Comparison of ENCODE assay signal across 8 cellular contexts in genomic region chr1:44652445-44653106, GRCh38. TPM values are rescaled to one million over a fixed set of nuclear protein-coding genes. Genes with fewer than 3 reads are reported as not detected.
DNase-seq lines count a peak whose midpoint lies in the region; ATAC-seq, FAIRE-seq and TF ChIP-seq lines count a peak whose summit lies in the region.

No MANE protein-coding gene starts in this region.

- DNase-seq in 8988T (peak; percentile 76), GM12892 (ENCODE audit: insufficient read length) (peak; percentile 81), IMR-90 (peak; percentile 42), Panc1 (ENCODE audit: low read depth, low spot score) (peak; percentile 71), fibroblast of peridontal ligament (ENCODE audit: extremely low read depth) (peak; percentile 60), neuronal stem cell (ENCODE audit: low spot score) (peak; percentile 77)
- DNase-seq in activated T-helper 1 cell treated with anti-CD3 and anti-CD28 coated beads, Interleukin-12 subunit alpha, Interleukin-12 subunit beta, Interleukin-2, Interleukin-4 antibody, amounts not matched to agents 30 ng/mL and 10 ng/mL and 1 ng/mL, durations not matched to agents 14 hours and 24 hours and 36 hours (ENCODE audit: low spot score): peak; percentile 59

- H3K27ac Mint-ChIP-seq in activated T-helper 1 cell treated with anti-CD3 and anti-CD28 coated beads, Interleukin-12 subunit alpha, Interleukin-12 subunit beta, Interleukin-2, Interleukin-4 antibody, amounts not matched to agents 30 ng/mL and 10 ng/mL and 1 ng/mL, durations not matched to agents 14 hours and 24 hours and 36 hours: no peak overlapping the region

- H3K4me1 Mint-ChIP-seq in activated T-helper 1 cell treated with anti-CD3 and anti-CD28 coated beads, Interleukin-12 subunit alpha, Interleukin-12 subunit beta, Interleukin-2, Interleukin-4 antibody, amounts not matched to agents 30 ng/mL and 10 ng/mL and 1 ng/mL, durations not matched to agents 14 hours and 24 hours and 36 hours (ENCODE audit: low read depth): no peaks in the 10 kb centered on the region

- H3K23ac ChIP-seq in IMR-90 (ENCODE audit: low read depth, low read length) (no peak overlapping the region), neuronal stem cell (ENCODE audit: low read depth, low read length, poor library complexity) (no peak overlapping the region)

- no peaks in the 10 kb centered on the region; the same call in 1 of the 2 replicates for H3K9me1 ChIP-seq in IMR-90 (ENCODE audit: insufficient read depth, low read length)

- H4K20me1 ChIP-seq in IMR-90 (ENCODE audit: insufficient read depth, low read length): 0 out of 2 replicates have a peak, but pooled peaks cover 11% of the 10 kb centered on the region

- peak; percentile 95 for TF ChIP-seq CTCF in IMR-90 (conservative IDR thresholded peaks at IDR 0.05; ENCODE audit: low read depth, low read length)
- TF ChIP-seq CTCF in Panc1 (IDR thresholded peaks at IDR 0.05): peak; percentile 97

- 100% methylated on average over 1 of the region's 7 CpGs; no CpG with 5 or more reads in 1 of the 2 experiments for WGBS in IMR-90 (ENCODE audit: extremely low coverage in 2 of 2, insufficient read length in 1 of 2), 2 experiments
- WGBS in neuronal stem cell (ENCODE audit: extremely low coverage in 2 of 2, insufficient read length in 2 of 2, insufficient replicate concordance in 1 of 2), 2 donors: no CpG with 5 or more reads among the region's 7 CpGs

- H2AK9ac ChIP-seq in IMR-90 (replicated peaks; ENCODE audit: low read depth, low read length, poor library complexity): peak overlapping the region; percentile 3

- ATAC-seq in IMR-90 (ENCODE audit: low read depth): peak; percentile 98
- ATAC-seq in Panc1: peak; percentile 92

- H2AFZ ChIP-seq in IMR-90 (replicated peaks; ENCODE audit: low read length, poor library complexity) (no peak overlapping the region), neuronal stem cell (ENCODE audit: low read length) (no peak overlapping the region)

- H3K9me3 ChIP-seq in IMR-90 (ENCODE audit: control insufficient read depth, insufficient read depth, low read length) (no peaks in the 10 kb centered on the region), Panc1 (ENCODE audit: control insufficient read depth, insufficient read depth, low read depth, low read length) (no peaks in the 10 kb centered on the region), neuronal stem cell (replicated peaks in 1 of 2; ENCODE audit: control insufficient read depth in 2 of 2, insufficient read depth in 1 of 2, low read depth in 1 of 2, low read length in 2 of 2) (no peaks in the 10 kb centered on the region)

- H3K27me3 ChIP-seq in IMR-90 (ENCODE audit: control insufficient read depth, insufficient read depth, low read length) (no peaks in the 10 kb centered on the region), Panc1 (ENCODE audit: control insufficient read depth, insufficient read depth, low read length) (no peaks in the 10 kb centered on the region), neuronal stem cell (ENCODE audit: control insufficient read depth in 3 of 3, insufficient read depth in 3 of 3, low read depth in 1 of 3, low read length in 3 of 3) (no peaks in the 10 kb centered on the region)

- H4K5ac ChIP-seq in IMR-90 (ENCODE audit: low read depth, low read length): no peak overlapping the region

- H2BK120ac ChIP-seq in IMR-90 (ENCODE audit: low read depth, low read length): no peak overlapping the region
- H2BK120ac ChIP-seq in neuronal stem cell (ENCODE audit: low read depth, low read length): no peak overlapping the region

- no peak overlapping the region for H3K56ac ChIP-seq in IMR-90 (ENCODE audit: extremely low read depth, insufficient read depth, low read length)

- H3K4me3 Mint-ChIP-seq in activated T-helper 1 cell treated with anti-CD3 and anti-CD28 coated beads, Interleukin-12 subunit alpha, Interleukin-12 subunit beta, Interleukin-2, Interleukin-4 antibody, amounts not matched to agents 30 ng/mL and 10 ng/mL and 1 ng/mL, durations not matched to agents 14 hours and 24 hours and 36 hours: no peak overlapping the region

- H3K4me2 ChIP-seq in IMR-90 (ENCODE audit: low read depth, low read length): no peak overlapping the region
- no peak overlapping the region for H3K4me2 ChIP-seq in neuronal stem cell (ENCODE audit: insufficient read depth, low read length, poor library complexity, severe bottlenecking)

- H3K79me1 ChIP-seq in IMR-90 (ENCODE audit: low read depth in 1 of 2, low read length in 2 of 2) (no peaks in the 10 kb centered on the region), neuronal stem cell (ENCODE audit: low read depth, low read length) (no peaks in the 10 kb centered on the region)

- H3K18ac ChIP-seq in IMR-90 (ENCODE audit: low read depth, low read length) (no peak overlapping the region), neuronal stem cell (ENCODE audit: low read length) (no peak overlapping the region)

- H3K27ac ChIP-seq in IMR-90 (ENCODE audit: insufficient read depth, low read length) (no peak overlapping the region), Panc1 (ENCODE audit: low read length) (0 out of 2 replicates have a peak overlapping the region, but pooled peaks have one; percentile 24), neuronal stem cell (replicated peaks; ENCODE audit: low read length) (no peak overlapping the region), temporal lobe (ENCODE audit: low read depth, low read length) (peak overlapping the region; percentile 58)

- peak; percentile 99 for FAIRE-seq in GM12892 (lab: Jason Lieb, UNC)

- no peak overlapping the region for H3K4ac ChIP-seq in IMR-90 (ENCODE audit: low read depth, low read length)
- H3K4ac ChIP-seq in neuronal stem cell (ENCODE audit: low read length): no peak overlapping the region

- no TSS peak for BruUV-seq in IMR-90 (replicated peaks; lab: Mats Ljungman, UMichigan)
- no TSS peak for BruUV-seq in Panc1 (replicated peaks; lab: Mats Ljungman, UMichigan)

- H3K14ac ChIP-seq in IMR-90 (replicated peaks; ENCODE audit: low read depth, low read length) (no peak overlapping the region), neuronal stem cell (ENCODE audit: low read length) (no peak overlapping the region)

- H3K9ac ChIP-seq in IMR-90 (ENCODE audit: low read depth, low read length): no peak overlapping the region
- H3K9ac ChIP-seq in neuronal stem cell (ENCODE audit: low read depth, low read length, poor library complexity): no peak overlapping the region

- no peaks in the 10 kb centered on the region for H3K27me3 Mint-ChIP-seq in activated T-helper 1 cell treated with anti-CD3 and anti-CD28 coated beads, Interleukin-12 subunit alpha, Interleukin-12 subunit beta, Interleukin-2, Interleukin-4 antibody, amounts not matched to agents 30 ng/mL and 10 ng/mL and 1 ng/mL, durations not matched to agents 14 hours and 24 hours and 36 hours (ENCODE audit: insufficient read depth)

- CTCF ChIA-PET in IMR-90 (lab: Yijun Ruan, JAX): interaction anchor here (0.6 to 3.1 kb wide), 17 partner anchors 10 to 604 kb away, joined by 3 to 39 read pairs (median 4); partner anchors contain the start of genes ARMH1 and TMEM53
- CTCF ChIA-PET in Panc1 (lab: Charles Lee): interaction anchor here (0.5 to 2.5 kb wide), 10 partner anchors 18 to 435 kb away, joined by 3 to 12 read pairs (median 4); no protein-coding TSS in a partner anchor

- peak; percentile 98 for TF ChIP-seq RAD21 in IMR-90 (IDR thresholded peaks at IDR 0.05; ENCODE audit: low read length)

- H2BK12ac ChIP-seq in neuronal stem cell (ENCODE audit: low read length): no peak overlapping the region

- H2AK5ac ChIP-seq in IMR-90 (ENCODE audit: low read depth, low read length): no peak overlapping the region
- H2AK5ac ChIP-seq in neuronal stem cell (ENCODE audit: low read depth, low read length): no peak overlapping the region

- no peaks in the 10 kb centered on the region for H3K4me1 ChIP-seq in IMR-90 (ENCODE audit: control insufficient read depth, insufficient read depth, low read length)
- H3K4me1 ChIP-seq in Panc1 (ENCODE audit: control insufficient read depth, insufficient read depth, low read length): no peaks in the 10 kb centered on the region
- peaks cover 0 to 15% of the 10 kb centered on the region in 2 donors for H3K4me1 ChIP-seq in neuronal stem cell (ENCODE audit: control insufficient read depth in 2 of 2, insufficient read depth in 1 of 2, low read depth in 1 of 2, low read length in 2 of 2)

- no peak overlapping the region for H2BK5ac ChIP-seq in IMR-90 (ENCODE audit: low read depth, low read length, poor library complexity, severe bottlenecking)
- H2BK5ac ChIP-seq in neuronal stem cell (ENCODE audit: low read length): no peak overlapping the region

- dilution Hi-C loops in IMR-90 (cut with HindIII; ENCODE audit: low sequenced_read_pairs, unreplicated experiment): no loop called here

- TF ChIP-seq POLR2A in GM12892 (IDR thresholded peaks at IDR 0.05; ENCODE audit: low read depth, low read length) (no peak; the same call in 1 of the 2 replicates), IMR-90 (IDR thresholded peaks at IDR 0.05; ENCODE audit: low read depth, low read length) (0 out of 2 replicates have a peak, but pooled peaks have one; percentile 41)

- no peak overlapping the region for H4K91ac ChIP-seq in IMR-90 (ENCODE audit: insufficient read depth, low read depth, low read length)
- no peak overlapping the region for H4K91ac ChIP-seq in neuronal stem cell (ENCODE audit: low read depth, low read length, poor library complexity)

- intact Hi-C loops in IMR-90 (cut with micrococcal nuclease) (loop anchor here (1.0 to 5.0 kb wide), 4 partner anchors 43 to 432 kb away; no protein-coding TSS in a partner anchor), Panc1 (cut with micrococcal nuclease; ENCODE audit: unreplicated experiment) (no loop called here)
- intact Hi-C loops in activated T-helper 1 cell treated with anti-CD3 and anti-CD28 coated beads, Interleukin-12 subunit alpha, Interleukin-12 subunit beta, Interleukin-2, Interleukin-4 antibody, amounts not matched to agents 30 ng/mL and 10 ng/mL and 1 ng/mL, durations not matched to agents 14 hours and 24 hours and 36 hours (cut with micrococcal nuclease): loop anchor here (1.0 to 2.0 kb wide), 5 partner anchors 22 to 436 kb away; partner anchors contain the start of genes ARMH1 and TMEM53

- POLR2A ChIA-PET in IMR-90 (lab: Charles Lee; ENCODE audit: unreplicated experiment) (no interaction called here), Panc1 (lab: Charles Lee) (interaction anchor here (0.6 to 1.7 kb wide), 2 partner anchors 10 to 489 kb away, joined by 3 to 4 read pairs; no protein-coding TSS in a partner anchor)

- H3K36me3 Mint-ChIP-seq in activated T-helper 1 cell treated with anti-CD3 and anti-CD28 coated beads, Interleukin-12 subunit alpha, Interleukin-12 subunit beta, Interleukin-2, Interleukin-4 antibody, amounts not matched to agents 30 ng/mL and 10 ng/mL and 1 ng/mL, durations not matched to agents 14 hours and 24 hours and 36 hours (ENCODE audit: low read depth): peaks cover 24% of the 10 kb centered on the region

- H2BK20ac ChIP-seq in IMR-90 (ENCODE audit: low read depth, low read length): no peak overlapping the region

- no peaks in the 10 kb centered on the region for H3K9me3 Mint-ChIP-seq in activated T-helper 1 cell treated with anti-CD3 and anti-CD28 coated beads, Interleukin-12 subunit alpha, Interleukin-12 subunit beta, Interleukin-2, Interleukin-4 antibody, amounts not matched to agents 30 ng/mL and 10 ng/mL and 1 ng/mL, durations not matched to agents 14 hours and 24 hours and 36 hours

- H4K8ac ChIP-seq in IMR-90 (ENCODE audit: low read depth in 2 of 2, low read length in 2 of 2) (no peak overlapping the region), neuronal stem cell (ENCODE audit: low read depth, low read length) (no peak overlapping the region)

- H3K36me3 ChIP-seq in IMR-90 (ENCODE audit: control insufficient read depth, insufficient read depth, low read length) (peaks cover 25% of the 10 kb centered on the region), Panc1 (ENCODE audit: control insufficient read depth, insufficient read depth, low read length) (no peaks in the 10 kb centered on the region; the same call in 1 of the 2 replicates), neuronal stem cell (replicated peaks in 1 of 2; ENCODE audit: control insufficient read depth in 2 of 2, insufficient read depth in 2 of 2, low read length in 2 of 2) (peaks cover 26 to 72% of the 10 kb centered on the region in 2 donors)

- in situ Hi-C loops in IMR-90 (cut with MboI; ENCODE audit: low sequenced_read_pairs): loop anchor here (5.0 kb wide), 2 partner anchors 45 to 275 kb away; no protein-coding TSS in a partner anchor
- in situ Hi-C loops in Panc1 (cut with HindIII; ENCODE audit: low pct_unique_long_range_greater_than_20kb, low sequenced_read_pairs): no loop called here

- H3K4me3 ChIP-seq in IMR-90 (ENCODE audit: insufficient read depth, low read depth, low read length) (no peak overlapping the region), Panc1 (ENCODE audit: low read depth in 2 of 2, low read length in 2 of 2) (no peak overlapping the region), neuronal stem cell (ENCODE audit: low read length in 2 of 2) (no peak overlapping the region)

- H2BK15ac ChIP-seq in IMR-90 (ENCODE audit: low read depth, low read length) (no peak overlapping the region), neuronal stem cell (ENCODE audit: low read length) (no peak overlapping the region)

RNA-seq across cellular contexts. Expression of gene TMEM53, which starts 21.7 kb away (rescaled TPM):
- polyA plus RNA-seq in GM12892 (2012; ENCODE audit: missing spikeins): 9.0 TPM
- total RNA-seq in IMR-90 (2012; rRNA removed) (2.2 and 2.7 TPM in 2 replicates), Panc1 (2021; ENCODE audit: unreplicated experiment) (22.9 TPM), temporal lobe (2.0 TPM)
- 6.3 and 8.1 TPM in 2 replicates for polyA plus RNA-seq in IMR-90 (2012; rRNA removed)
- polyA plus RNA-seq in IMR-90 (2012; cell fraction: cytosol; rRNA removed): 6.7 and 9.4 TPM in 2 replicates
- polyA plus RNA-seq in IMR-90 (2012; cell fraction: nucleus; rRNA removed; ENCODE audit: low replicate concordance): 3.1 and 5.5 TPM in 2 replicates
- polyA plus RNA-seq in Panc1 (2012; ENCODE audit: insufficient read length): 47.9 TPM
- 4.3 and 6.6 TPM in 2 replicates for total RNA-seq in activated T-helper 1 cell treated with anti-CD3 and anti-CD28 coated beads, Interleukin-12 subunit alpha, Interleukin-12 subunit beta, Interleukin-2, Interleukin-4 antibody, amounts not matched to agents 30 ng/mL and 10 ng/mL and 1 ng/mL, durations not matched to agents 14 hours and 24 hours and 36 hours
- 11.3 TPM for polyA plus RNA-seq in neuronal stem cell (2013, experiment 1 of 2)
- polyA plus RNA-seq in neuronal stem cell (2013, experiment 2 of 2): 11.9 TPM

RNA-seq across cellular contexts. Expression of gene ARMH1, which starts 21.9 kb away (rescaled TPM):
- polyA plus RNA-seq in GM12892 (2012; ENCODE audit: missing spikeins): 4.3 TPM
- total RNA-seq in IMR-90 (2012; rRNA removed) (0.28 and 0.36 TPM in 2 replicates), Panc1 (2021; ENCODE audit: unreplicated experiment) (2.8 TPM), temporal lobe (3.2 TPM)
- polyA plus RNA-seq in IMR-90 (2012; rRNA removed): 0.72 and 1.1 TPM in 2 replicates
- 0.33 TPM in 1 of 2 replicates, not detected in the other for polyA plus RNA-seq in IMR-90 (2012; cell fraction: cytosol; rRNA removed)
- polyA plus RNA-seq in IMR-90 (2012; cell fraction: nucleus; rRNA removed; ENCODE audit: low replicate concordance): 15.3 and 21.0 TPM in 2 replicates
- polyA plus RNA-seq in Panc1 (2012; ENCODE audit: insufficient read length): 4.5 TPM
- 95.3 and 99.8 TPM in 2 replicates for total RNA-seq in activated T-helper 1 cell treated with anti-CD3 and anti-CD28 coated beads, Interleukin-12 subunit alpha, Interleukin-12 subunit beta, Interleukin-2, Interleukin-4 antibody, amounts not matched to agents 30 ng/mL and 10 ng/mL and 1 ng/mL, durations not matched to agents 14 hours and 24 hours and 36 hours
- 7.6 TPM for polyA plus RNA-seq in neuronal stem cell (2013, experiment 1 of 2)
- polyA plus RNA-seq in neuronal stem cell (2013, experiment 2 of 2): 7.7 TPM

Comparison
In these comparisons a context has a peak if more than half of its experiments do, and no peak if none do; other contexts are left out.
1. H3K27ac ChIP-seq: peak in Panc1 (single experiment) and temporal lobe (single experiment); none in IMR-90 (single experiment) and neuronal stem cell (single experiment).
2. RNA of gene ARMH1, which starts 21.9 kb away (total RNA-seq): 95.3 to 99.8 TPM in activated T-helper 1 cell treated with anti-CD3 and anti-CD28 coated beads, Interleukin-12 subunit alpha, Interleukin-12 subunit beta, Interleukin-2, Interleukin-4 antibody, amounts not matched to agents 30 ng/mL and 10 ng/mL and 1 ng/mL, durations not matched to agents 14 hours and 24 hours and 36 hours; 3.2 TPM in temporal lobe (single experiment), 2.8 TPM in Panc1 (single experiment) and 0.28 to 0.36 TPM in IMR-90; every median in the first group is over 10 times any median in the second.
3. Peak in every context shown above with its lines, with median percentiles within 50 percentile points of each other: DNase-seq.